ENCODE assay signal across 23 cellular contexts in genomic region chr9:81227507-81228245, GRCh38.
"Had no signal": no experiment of that assay in that cellular context is flagged by ENCODE, and none has a peak within 500 bp of the region (broad histone marks: within the 10 kb centered on the region; RNA-seq: fewer than 3 reads in every experiment).

No MANE protein-coding gene starts in this region.

- FAIRE-seq: colon, frontal cortex, islet of Langerhans, TTC549 had no signal

- DNase-seq: activated CD4-positive, alpha-beta T cell treated with anti-CD3 and anti-CD28 coated beads for 48 hours; activated CD4-positive, alpha-beta T cell treated with anti-CD3 and anti-CD28 coated beads, Interleukin-2, amount 50 U/mL, for 48 hours; activated CD8-positive, alpha-beta memory T cell treated with anti-CD3 and anti-CD28 coated beads for 24 hours; activated effector memory CD4-positive, alpha-beta T cell treated with Interleukin-2 at 50 U/mL for 16 hours; activated naive CD4-positive, alpha-beta T cell treated with Interleukin-2 at 50 U/mL for 16 hours; activated naive CD8-positive, alpha-beta T cell treated with anti-CD3 and anti-CD28 coated beads for 36 hours; adrenal gland; aorta; body of pancreas; dermis blood vessel endothelial cell; effector CD8-positive, alpha-beta T cell; left ventricle myocardium superior; ovary; retina; stimulated activated CD4-positive, alpha-beta T cell treated with anti-CD3 and anti-CD28 coated beads, Interleukin-15, amount 100 ng/mL, for 24 hours; stimulated activated CD4-positive, alpha-beta T cell treated with anti-CD3 and anti-CD28 coated beads, Interleukin-2, amount 100 ng/mL, for 24 hours; stimulated activated naive CD4-positive, alpha-beta T cell; tibial artery; upper lobe of right lung had no signal
